In genomic region chr6:15371151-15371550, GRCh38 we compare ENCODE assay signal across 22 cellular contexts.
"Had no signal": no experiment of that assay in that cellular context is flagged by ENCODE, and none has a peak within 500 bp of the region (broad histone marks: within the 10 kb centered on the region; RNA-seq: fewer than 3 reads in every experiment).

No MANE protein-coding gene starts in this region.

- H3K9me3 ChIP-seq: esophagus muscularis mucosa, gastroesophageal sphincter, left lung, mucosa of descending colon, spleen, thyroid gland had no signal

- H3K27ac Mint-ChIP-seq: type B pancreatic cell had no signal

- H3K27me3 Mint-ChIP-seq: naive thymus-derived CD8-positive, alpha-beta T cell; stimulated activated naive B cell treated with anti-CD40 and anti-IgM and Interleukin-4, amounts not matched to agents 10 μg/mL and 1 μg/mL and 100 μg/mL, for 72 hours; type B pancreatic cell had no signal

- H3K4me3 ChIP-seq: dorsolateral prefrontal cortex, esophagus muscularis mucosa, gastroesophageal sphincter, left lung, lung, mucosa of descending colon, spleen, thyroid gland had no signal

- H3K4me3 Mint-ChIP-seq: naive thymus-derived CD8-positive, alpha-beta T cell; neural crest cell; type B pancreatic cell had no signal

- ATAC-seq: gastroesophageal sphincter; left lung; mucosa of descending colon; naive thymus-derived CD8-positive, alpha-beta T cell; sciatic nerve; stimulated activated naive B cell treated with anti-CD40 and anti-IgM and Interleukin-4, amounts not matched to agents 10 μg/mL and 1 μg/mL and 100 μg/mL, for 72 hours had no signal

- H3K36me3 ChIP-seq: gastroesophageal sphincter, thyroid gland had no signal

- H3K9me3 Mint-ChIP-seq: naive thymus-derived CD8-positive, alpha-beta T cell; neural crest cell; stimulated activated naive B cell treated with anti-CD40 and anti-IgM and Interleukin-4, amounts not matched to agents 10 μg/mL and 1 μg/mL and 100 μg/mL, for 72 hours had no signal

- DNase-seq: cerebellar nuclear complex; dorsolateral prefrontal cortex; effector CD8-positive, alpha-beta T cell; glutamatergic neuron; left lung; mucosa of descending colon; naive thymus-derived CD8-positive, alpha-beta T cell; posterior cingulate gyrus; spleen; stimulated activated CD4-positive, alpha-beta T cell treated with anti-CD3 and anti-CD28 coated beads, Interleukin-15, amount 100 ng/mL, for 24 hours; stimulated activated CD4-positive, alpha-beta T cell treated with anti-CD3 and anti-CD28 coated beads, Interleukin-1b, Interleukin-23, amount 100 ng/mL, for 48 hours; stimulated activated CD4-positive, alpha-beta T cell treated with anti-CD3 and anti-CD28 coated beads, Interleukin-4, amount 100 ng/mL, for 24 hours; stimulated activated naive B cell treated with anti-CD40 and anti-IgM and Interleukin-4, amounts not matched to agents 10 μg/mL and 1 μg/mL and 100 μg/mL, for 72 hours; thyroid gland had no signal

- H3K27ac ChIP-seq: dorsolateral prefrontal cortex, esophagus muscularis mucosa, gastroesophageal sphincter, left lung, spleen, thyroid gland had no signal

- FAIRE-seq: colon, urothelium cell line had no signal

- H3K27me3 ChIP-seq: dorsolateral prefrontal cortex, esophagus muscularis mucosa, gastroesophageal sphincter, left lung, spleen, thyroid gland had no signal
